In the genomic region with DNA sequence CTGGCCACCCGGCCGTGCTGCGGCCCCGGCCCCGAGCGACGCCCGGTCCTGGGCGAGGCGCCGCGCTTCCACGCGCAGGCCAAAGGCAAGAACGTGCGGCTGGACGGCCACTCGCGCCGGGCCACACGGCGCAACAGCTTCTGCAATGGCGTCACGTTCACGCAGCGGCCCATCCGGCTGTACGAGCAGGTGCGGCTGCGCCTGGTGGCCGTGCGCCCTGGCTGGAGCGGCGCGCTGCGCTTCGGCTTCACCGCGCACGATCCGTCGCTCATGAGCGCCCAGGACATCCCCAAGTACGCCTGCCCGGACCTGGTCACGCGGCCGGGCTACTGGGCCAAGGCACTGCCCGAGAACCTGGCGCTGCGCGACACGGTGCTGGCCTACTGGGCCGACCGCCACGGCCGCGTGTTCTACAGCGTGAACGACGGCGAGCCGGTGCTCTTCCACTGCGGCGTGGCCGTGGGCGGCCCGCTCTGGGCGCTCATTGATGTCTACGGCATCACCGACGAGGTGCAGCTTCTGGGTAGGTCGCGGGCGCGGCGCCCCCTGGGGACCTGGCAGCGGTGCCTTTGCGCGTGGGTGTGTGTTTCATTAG, we compare ENCODE assay signal across 1 cellular context.
TF ChIP-seq lines count a peak whose summit lies in the region.

No MANE protein-coding gene starts in this region.

TF ChIP-seq in GM12878, 131 proteins besides CTCF, POLR2A, EP300 and RAD21:
- no peak for TF ChIP-seq KDM1A (IDR thresholded peaks at IDR 0.05; ENCODE audit: borderline replicate concordance)
- TF ChIP-seq FOS (IDR thresholded peaks at IDR 0.05; ENCODE audit: borderline replicate concordance, extremely low read depth, insufficient read length), result no peak
- 0 out of 2 replicates have a peak, but pooled peaks have one; percentile 19 for TF ChIP-seq TCF3 (IDR thresholded peaks at IDR 0.05; ENCODE audit: borderline replicate concordance, insufficient read depth, low read depth, low read length)
- no peak for TF ChIP-seq MTA3 (IDR thresholded peaks at IDR 0.05; ENCODE audit: borderline replicate concordance, low read length)
